ENCODE assay signal across 22 cellular contexts in genomic region chr6:34308483-34308882, GRCh38.
"Had no signal": no experiment of that assay in that cellular context is flagged by ENCODE, and none has a peak within 500 bp of the region (broad histone marks: within the 10 kb centered on the region; RNA-seq: fewer than 3 reads in every experiment).

No MANE protein-coding gene starts in this region.

- H3K4me3 Mint-ChIP-seq: immature natural killer cell, nephron had no signal

- ATAC-seq: gastroesophageal sphincter, right cardiac atrium had no signal

- DNase-seq: cortex of kidney; effector memory CD4-positive, alpha-beta T cell; glutamatergic neuron; immature natural killer cell; left ventricle myocardium inferior; lower lobe of right lung; mesenchymal stem cell; midbrain; right cardiac atrium; small intestine; stimulated activated CD4-positive, alpha-beta T cell treated with anti-CD3 and anti-CD28 coated beads, Interleukin-12 subunit alpha, Interleukin-12 subunit beta, amount 100 ng/mL, for 4 hours; stimulated activated naive CD4-positive, alpha-beta T cell; stomach; substantia nigra; upper lobe of left lung; uterus had no signal

- H3K9me3 ChIP-seq: esophagus muscularis mucosa, gastroesophageal sphincter, left ventricle myocardium inferior, lower lobe of right lung, stomach, upper lobe of left lung, uterus had no signal

- H3K27ac ChIP-seq: epithelial cell of prostate, esophagus muscularis mucosa, gastroesophageal sphincter, left ventricle myocardium inferior, lower lobe of right lung, stomach, upper lobe of left lung, uterus had no signal

- H3K27me3 ChIP-seq: esophagus muscularis mucosa, gastroesophageal sphincter, stomach, upper lobe of left lung, uterus had no signal

- H3K36me3 Mint-ChIP-seq: immature natural killer cell had no signal

- H3K9me3 Mint-ChIP-seq: immature natural killer cell, nephron had no signal

- H3K27ac Mint-ChIP-seq: immature natural killer cell, nephron had no signal

- FAIRE-seq: endometrium, keratinocyte, small intestine had no signal

- H3K36me3 ChIP-seq: esophagus muscularis mucosa, gastroesophageal sphincter, left ventricle myocardium inferior, lower lobe of right lung, stomach, upper lobe of left lung, uterus had no signal

- H3K4me3 ChIP-seq: esophagus muscularis mucosa, gastroesophageal sphincter, left ventricle myocardium inferior, lower lobe of right lung, stomach, upper lobe of left lung, uterus had no signal
